34 cellular contexts compared by ENCODE assay signal in genomic region chr3:142033292-142033691, GRCh38.
"Had no signal": no experiment of that assay in that cellular context is flagged by ENCODE, and none has a peak within 500 bp of the region (broad histone marks: within the 10 kb centered on the region; RNA-seq: fewer than 3 reads in every experiment).

No MANE protein-coding gene starts in this region.

- DNase-seq: Karpas-422, Kasumi-1, MG63, MM.1S, MV-4-11, NCI-H1048, NCI-H1092, NCI-H1092 treated with DMSO at 0.1 percent for 48 hours, NCI-H1105, NCI-H1105 treated with DMSO at 0.1 percent for 48 hours, NCI-H1417, NCI-H1417 treated with DMSO at 0.1 percent for 48 hours, NCI-H1436, NCI-H1436 treated with DMSO at 0.1 percent for 48 hours, NCI-H146, NCI-H1694, NCI-H1694 treated with DMSO at 0.1 percent for 48 hours, NCI-H187, NCI-H187 treated with DMSO at 0.1 percent for 48 hours, NCI-H1930, NCI-H2029, NCI-H2029 treated with DMSO at 0.1 percent for 48 hours, NCI-H2081, NCI-H2081 treated with DMSO at 0.1 percent for 48 hours, NCI-H2107, NCI-H2171, NCI-H2171 treated with DMSO at 0.1 percent for 48 hours, NCI-H2227 treated with DMSO at 0.1 percent for 48 hours, NCI-H226, NCI-H345, NCI-H446, NCI-H446 treated with DMSO at 0.1 percent for 48 hours, NCI-H510A, NCI-H510A treated with DMSO at 0.1 percent for 48 hours had no signal

- H3K27me3 ChIP-seq: MG63 had no signal

- H3K4me3 ChIP-seq: MG63 had no signal
